ENCODE assay signal across 1 cellular context in the genomic region with DNA sequence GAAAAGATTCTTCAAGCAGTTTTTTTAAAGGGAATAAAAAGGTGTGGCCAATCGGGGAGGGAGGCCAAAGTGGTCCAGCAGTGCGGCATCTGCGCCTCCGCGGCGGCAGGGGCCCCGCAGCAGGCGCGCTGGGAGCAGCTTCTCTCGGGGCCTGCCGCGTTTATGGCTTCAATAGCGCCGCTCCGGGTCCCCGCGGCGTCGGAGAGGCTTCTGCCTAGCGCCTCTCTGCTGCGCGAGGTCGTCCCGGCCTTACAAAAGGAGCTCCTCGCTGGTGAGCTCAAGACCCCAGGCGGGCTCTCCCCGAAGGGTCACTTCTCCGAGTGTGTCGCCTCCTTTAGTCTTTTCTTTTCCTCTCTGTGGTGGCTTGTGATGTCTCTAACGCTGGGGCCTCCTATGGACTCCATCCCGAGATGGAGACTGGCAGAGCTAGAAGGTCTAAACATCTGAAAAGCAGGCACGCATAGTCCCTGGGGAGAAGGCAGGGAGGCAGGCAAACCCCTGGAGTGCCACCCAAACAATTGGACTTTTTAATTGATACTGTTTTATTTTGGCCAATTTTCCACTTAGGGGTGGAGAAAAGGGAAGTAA.
TF ChIP-seq lines count a peak whose summit lies in the region.

No MANE protein-coding gene starts in this region.

TF ChIP-seq in GM23338, 12 proteins besides CTCF, POLR2A, EP300 and RAD21 (continued from another document):
- TF ChIP-seq, protein P1, sequence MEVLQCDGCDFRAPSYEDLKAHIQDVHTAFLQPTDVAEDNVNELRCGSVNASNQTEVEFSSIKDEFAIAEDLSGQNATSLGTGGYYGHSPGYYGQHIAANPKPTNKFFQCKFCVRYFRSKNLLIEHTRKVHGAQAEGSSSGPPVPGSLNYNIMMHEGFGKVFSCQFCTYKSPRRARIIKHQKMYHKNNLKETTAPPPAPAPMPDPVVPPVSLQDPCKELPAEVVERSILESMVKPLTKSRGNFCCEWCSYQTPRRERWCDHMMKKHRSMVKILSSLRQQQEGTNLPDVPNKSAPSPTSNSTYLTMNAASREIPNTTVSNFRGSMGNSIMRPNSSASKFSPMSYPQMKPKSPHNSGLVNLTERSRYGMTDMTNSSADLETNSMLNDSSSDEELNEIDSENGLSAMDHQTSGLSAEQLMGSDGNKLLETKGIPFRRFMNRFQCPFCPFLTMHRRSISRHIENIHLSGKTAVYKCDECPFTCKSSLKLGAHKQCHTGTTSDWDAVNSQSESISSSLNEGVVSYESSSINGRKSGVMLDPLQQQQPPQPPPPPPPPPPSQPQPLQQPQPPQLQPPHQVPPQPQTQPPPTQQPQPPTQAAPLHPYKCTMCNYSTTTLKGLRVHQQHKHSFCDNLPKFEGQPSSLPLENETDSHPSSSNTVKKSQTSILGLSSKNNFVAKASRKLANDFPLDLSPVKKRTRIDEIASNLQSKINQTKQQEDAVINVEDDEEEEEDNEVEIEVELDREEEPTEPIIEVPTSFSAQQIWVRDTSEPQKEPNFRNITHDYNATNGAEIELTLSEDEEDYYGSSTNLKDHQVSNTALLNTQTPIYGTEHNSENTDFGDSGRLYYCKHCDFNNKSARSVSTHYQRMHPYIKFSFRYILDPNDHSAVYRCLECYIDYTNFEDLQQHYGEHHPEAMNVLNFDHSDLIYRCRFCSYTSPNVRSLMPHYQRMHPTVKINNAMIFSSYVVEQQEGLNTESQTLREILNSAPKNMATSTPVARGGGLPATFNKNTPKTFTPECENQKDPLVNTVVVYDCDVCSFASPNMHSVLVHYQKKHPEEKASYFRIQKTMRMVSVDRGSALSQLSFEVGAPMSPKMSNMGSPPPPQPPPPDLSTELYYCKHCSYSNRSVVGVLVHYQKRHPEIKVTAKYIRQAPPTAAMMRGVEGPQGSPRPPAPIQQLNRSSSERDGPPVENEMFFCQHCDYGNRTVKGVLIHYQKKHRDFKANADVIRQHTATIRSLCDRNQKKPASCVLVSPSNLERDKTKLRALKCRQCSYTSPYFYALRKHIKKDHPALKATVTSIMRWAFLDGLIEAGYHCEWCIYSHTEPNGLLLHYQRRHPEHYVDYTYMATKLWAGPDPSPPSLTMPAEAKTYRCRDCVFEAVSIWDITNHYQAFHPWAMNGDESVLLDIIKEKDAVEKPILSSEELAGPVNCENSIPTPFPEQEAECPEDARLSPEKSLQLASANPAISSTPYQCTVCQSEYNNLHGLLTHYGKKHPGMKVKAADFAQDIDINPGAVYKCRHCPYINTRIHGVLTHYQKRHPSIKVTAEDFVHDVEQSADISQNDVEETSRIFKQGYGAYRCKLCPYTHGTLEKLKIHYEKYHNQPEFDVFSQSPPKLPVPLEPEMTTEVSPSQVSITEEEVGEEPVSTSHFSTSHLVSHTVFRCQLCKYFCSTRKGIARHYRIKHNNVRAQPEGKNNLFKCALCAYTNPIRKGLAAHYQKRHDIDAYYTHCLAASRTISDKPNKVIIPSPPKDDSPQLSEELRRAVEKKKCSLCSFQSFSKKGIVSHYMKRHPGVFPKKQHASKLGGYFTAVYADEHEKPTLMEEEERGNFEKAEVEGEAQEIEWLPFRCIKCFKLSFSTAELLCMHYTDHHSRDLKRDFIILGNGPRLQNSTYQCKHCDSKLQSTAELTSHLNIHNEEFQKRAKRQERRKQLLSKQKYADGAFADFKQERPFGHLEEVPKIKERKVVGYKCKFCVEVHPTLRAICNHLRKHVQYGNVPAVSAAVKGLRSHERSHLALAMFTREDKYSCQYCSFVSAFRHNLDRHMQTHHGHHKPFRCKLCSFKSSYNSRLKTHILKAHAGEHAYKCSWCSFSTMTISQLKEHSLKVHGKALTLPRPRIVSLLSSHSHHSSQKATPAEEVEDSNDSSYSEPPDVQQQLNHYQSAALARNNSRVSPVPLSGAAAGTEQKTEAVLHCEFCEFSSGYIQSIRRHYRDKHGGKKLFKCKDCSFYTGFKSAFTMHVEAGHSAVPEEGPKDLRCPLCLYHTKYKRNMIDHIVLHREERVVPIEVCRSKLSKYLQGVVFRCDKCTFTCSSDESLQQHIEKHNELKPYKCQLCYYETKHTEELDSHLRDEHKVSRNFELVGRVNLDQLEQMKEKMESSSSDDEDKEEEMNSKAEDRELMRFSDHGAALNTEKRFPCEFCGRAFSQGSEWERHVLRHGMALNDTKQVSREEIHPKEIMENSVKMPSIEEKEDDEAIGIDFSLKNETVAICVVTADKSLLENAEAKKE (CRISPR knock-in tag; IDR thresholded peaks at IDR 0.05) = no peak
